12 cellular contexts compared by ENCODE assay signal in genomic region chr2:85702172-85702571, GRCh38. TPM values are rescaled to one million over a fixed set of nuclear protein-coding genes. Genes with fewer than 3 reads are reported as not detected.
DNase-seq lines count a peak whose midpoint lies in the region; ATAC-seq, FAIRE-seq and TF ChIP-seq lines count a peak whose summit lies in the region.
"Had no signal": no experiment of that assay in that cellular context is flagged by ENCODE, and none has a peak within 500 bp of the region (broad histone marks: within the 10 kb centered on the region; RNA-seq: fewer than 3 reads in every experiment).

No MANE protein-coding gene starts in this region.

- TF ChIP-seq CTCF in A549 (IDR thresholded peaks at IDR 0.05) = no peak

- peak overlapping the region; percentile 50 for H3K4me2 ChIP-seq in A549

- peak overlapping the region; percentile 78 to 84; a peak in 5 of 6 replicates for H3K27ac ChIP-seq in A549
- H3K27ac ChIP-seq: right lobe of liver had no signal

- H3K9me3 ChIP-seq in A549 = no peaks in the 10 kb centered on the region
- H3K9me3 ChIP-seq: right lobe of liver had no signal

- POLR2A ChIA-PET in A549 (lab: Yijun Ruan, JAX) = no interaction called here

- no peak overlapping the region for H3K4me3 ChIP-seq in A549
- H3K4me3 ChIP-seq: right lobe of liver had no signal

- ATAC-seq in A549 (no peak), SK-N-SH treated with all-trans-retinoic acid at 6 μM for 48 hours (peak; percentile 62)
- ATAC-seq: right lobe of liver had no signal

- intact Hi-C loops in head of caudate nucleus (cut with DNase I) = loop anchor here (10.0 kb wide), 1 partner anchor 57 kb away; no protein-coding TSS in a partner anchor

- CTCF ChIA-PET in A549 (lab: Yijun Ruan, JAX) = interaction anchor here (1.0 to 14.6 kb wide), 4 partner anchors 19 to 66 kb away, joined by 3 to 241 read pairs (median 122); no protein-coding TSS in a partner anchor

- no peak for TF ChIP-seq RAD21 in A549 (conservative IDR thresholded peaks at IDR 0.05 in 1 of 2, IDR thresholded peaks at IDR 0.05 in 1 of 2)

- TF ChIP-seq EP300 in A549 (IDR thresholded peaks at IDR 0.05) = peak in 1 of 2 experiments; percentile 29; a peak in 1 of 5 replicates

- FAIRE-seq in A549 (lab: Jason Lieb, UNC) (peak; percentile 28), HTR-8/SVneo (lab: Jason Lieb, UNC) (no peak)

- peaks cover 60% of the 10 kb centered on the region for H3K4me1 ChIP-seq in A549

- no peak for DNase-seq in A549 (ENCODE audit: low read depth in 1 of 2, low spot score in 1 of 2)
- DNase-seq in H4 (ENCODE audit: low spot score) = peak; percentile 48
- peak; percentile 49 for DNase-seq in fibroblast of gingiva (ENCODE audit: low read depth)
- no peak for DNase-seq in head of caudate nucleus
- DNase-seq in HTR-8/SVneo (ENCODE audit: insufficient read length, low spot score) = no peak
- DNase-seq in NCI-H1930 (lab: John Stamatoyannopoulos, UW) = no peak
- no peak for DNase-seq in NAMALWA (ENCODE audit: low spot score)
- DNase-seq: activated CD4-positive, alpha-beta T cell treated with anti-CD3 and anti-CD28 coated beads for 1 hour; foreskin melanocyte; right lobe of liver had no signal

- TF ChIP-seq POLR2A in A549 (IDR thresholded peaks at IDR 0.05; ENCODE audit: low read length) = no peak

TF ChIP-seq in A549, 52 proteins besides CTCF, POLR2A, EP300 and RAD21:
- TF ChIP-seq CEBPB (IDR thresholded peaks at IDR 0.05) (peak in 1 of 2 experiments; percentile 71; a peak in 2 of 4 replicates), MAX (IDR thresholded peaks at IDR 0.05) (no peak), HEYL (CRISPR knock-in tag; IDR thresholded peaks at IDR 0.05) (no peak), NR3C1 (IDR thresholded peaks at IDR 0.05) (no peak), FOSL2 (IDR thresholded peaks at IDR 0.05) (peak; percentile 96), FOSL2 (CRISPR knock-in tag; IDR thresholded peaks at IDR 0.05) (peak; percentile 93), JUNB (IDR thresholded peaks at IDR 0.05) (peak; percentile 92), GATA3 (IDR thresholded peaks at IDR 0.05; ENCODE audit: borderline replicate concordance) (0 out of 2 replicates have a peak, but pooled peaks have one; percentile 12), EHF (CRISPR knock-in tag; IDR thresholded peaks at IDR 0.05) (no peak), USF2 (IDR thresholded peaks at IDR 0.05) (no peak), ELK1 (IDR thresholded peaks at IDR 0.05; ENCODE audit: low read depth, low read length) (no peak), FOXS1 (CRISPR knock-in tag; IDR thresholded peaks at IDR 0.05) (peak; percentile 91; the same call in 1 of the 2 replicates)
TF ChIP-seq in A549: peak in this region for 5.

TF ChIP-seq in SK-N-SH treated with all-trans-retinoic acid at 6 μM for 48 hours, 23 proteins besides CTCF, POLR2A, EP300 and RAD21:
- TF ChIP-seq CSDC2 (CRISPR knock-in tag; IDR thresholded peaks at IDR 0.05) (no peak), ARNTL (CRISPR knock-in tag; IDR thresholded peaks at IDR 0.05; ENCODE audit: borderline replicate concordance, low read depth) (no peak), ISL1 (CRISPR knock-in tag; IDR thresholded peaks at IDR 0.05) (0 out of 2 replicates have a peak, but pooled peaks have one; percentile 17), CREB5 (CRISPR knock-in tag; IDR thresholded peaks at IDR 0.05; ENCODE audit: low read depth) (no peak), OSR1 (CRISPR knock-in tag; IDR thresholded peaks at IDR 0.05) (no peak), ZFP3 (CRISPR knock-in tag; IDR thresholded peaks at IDR 0.05) (no peak), TCF4 (CRISPR knock-in tag; IDR thresholded peaks at IDR 0.05; ENCODE audit: borderline replicate concordance) (no peak), BACH2 (CRISPR knock-in tag; IDR thresholded peaks at IDR 0.05; ENCODE audit: borderline replicate concordance) (no peak), ZFP30 (CRISPR knock-in tag; IDR thresholded peaks at IDR 0.05) (no peak)
TF ChIP-seq in SK-N-SH treated with all-trans-retinoic acid at 6 μM for 48 hours: peak in this region for 1.

RNA-seq across cellular contexts. Expression of gene GNLY, which starts 8.0 kb away (rescaled TPM):
- polyA plus RNA-seq in A549 (2011; rRNA removed) = not detected in 2 replicates
- not detected in 2 replicates for polyA plus RNA-seq in A549 (2012; cell fraction: cytosol; rRNA removed)
- polyA plus RNA-seq in A549 (2012; cell fraction: nucleus; rRNA removed) = 0.12 and 0.15 TPM in 2 replicates
- not detected in 3 replicates for polyA plus RNA-seq in A549 (2017; fragmentation: RNase III; extraction: RNeasy Plus Mini Kit Qiagen cat#74134 plus additional on column Dnase treatment)
- polyA minus RNA-seq in A549 (2011; rRNA and poly(A)+ RNA removed) = not detected in 2 replicates
- total RNA-seq in H4 (2014; rRNA removed; shearing (Covaris generic)) = not detected in 2 replicates

RNA-seq across cellular contexts. Expression of gene SFTPB, which starts 34.2 kb away (rescaled TPM):
- not detected in 2 replicates for polyA plus RNA-seq in A549 (2011; rRNA removed)
- polyA plus RNA-seq in A549 (2012; cell fraction: cytosol; rRNA removed) = 0.01 TPM in 1 of 2 replicates, not detected in the other
- polyA plus RNA-seq in A549 (2012; cell fraction: nucleus; rRNA removed) = not detected in 2 replicates
- polyA plus RNA-seq in A549 (2017; fragmentation: RNase III; extraction: RNeasy Plus Mini Kit Qiagen cat#74134 plus additional on column Dnase treatment) = 0.08 TPM in 1 of 3 replicates, not detected in the others
- polyA minus RNA-seq in A549 (2011; rRNA and poly(A)+ RNA removed) = not detected in 2 replicates
- total RNA-seq in H4 (2014; rRNA removed; shearing (Covaris generic)) = not detected in 2 replicates
- total RNA-seq: CD4-positive, CD25-positive, alpha-beta regulatory T cell had no signal
- polyA plus RNA-seq: CD4-positive, CD25-positive, alpha-beta regulatory T cell had no signal

RNA-seq across cellular contexts. Expression of gene ATOH8, which starts 51.6 kb away (rescaled TPM):
- polyA plus RNA-seq in A549 (2011; rRNA removed) (1.8 and 2.6 TPM in 2 replicates), A549 (2017; fragmentation: RNase III; extraction: RNeasy Plus Mini Kit Qiagen cat#74134 plus additional on column Dnase treatment) (11.1 to 20.7 TPM (median 20.0 TPM) in 3 replicates)
- 13.2 and 22.4 TPM in 2 replicates for polyA plus RNA-seq in A549 (2012; cell fraction: cytosol; rRNA removed)
- polyA plus RNA-seq in A549 (2012; cell fraction: nucleus; rRNA removed) = 19.3 and 20.6 TPM in 2 replicates
- polyA minus RNA-seq in A549 (2011; rRNA and poly(A)+ RNA removed) = 2.4 and 3.4 TPM in 2 replicates
- total RNA-seq in H4 (2014; rRNA removed; shearing (Covaris generic)) = 13.1 and 13.6 TPM in 2 replicates
- total RNA-seq: CD4-positive, CD25-positive, alpha-beta regulatory T cell had no signal
- polyA plus RNA-seq: CD4-positive, CD25-positive, alpha-beta regulatory T cell had no signal

Comparison
In these comparisons a context has a peak if more than half of its experiments do, and no peak if none do; other contexts are left out.
1. DNase-seq: peak in H4 (single experiment) and fibroblast of gingiva (single experiment); none in A549 (0 of 2), head of caudate nucleus (0 of 42), HTR-8/SVneo (single experiment), NCI-H1930 (0 of 2) and NAMALWA (single experiment).